ENCODE assay signal across 1 cellular context in the genomic region with DNA sequence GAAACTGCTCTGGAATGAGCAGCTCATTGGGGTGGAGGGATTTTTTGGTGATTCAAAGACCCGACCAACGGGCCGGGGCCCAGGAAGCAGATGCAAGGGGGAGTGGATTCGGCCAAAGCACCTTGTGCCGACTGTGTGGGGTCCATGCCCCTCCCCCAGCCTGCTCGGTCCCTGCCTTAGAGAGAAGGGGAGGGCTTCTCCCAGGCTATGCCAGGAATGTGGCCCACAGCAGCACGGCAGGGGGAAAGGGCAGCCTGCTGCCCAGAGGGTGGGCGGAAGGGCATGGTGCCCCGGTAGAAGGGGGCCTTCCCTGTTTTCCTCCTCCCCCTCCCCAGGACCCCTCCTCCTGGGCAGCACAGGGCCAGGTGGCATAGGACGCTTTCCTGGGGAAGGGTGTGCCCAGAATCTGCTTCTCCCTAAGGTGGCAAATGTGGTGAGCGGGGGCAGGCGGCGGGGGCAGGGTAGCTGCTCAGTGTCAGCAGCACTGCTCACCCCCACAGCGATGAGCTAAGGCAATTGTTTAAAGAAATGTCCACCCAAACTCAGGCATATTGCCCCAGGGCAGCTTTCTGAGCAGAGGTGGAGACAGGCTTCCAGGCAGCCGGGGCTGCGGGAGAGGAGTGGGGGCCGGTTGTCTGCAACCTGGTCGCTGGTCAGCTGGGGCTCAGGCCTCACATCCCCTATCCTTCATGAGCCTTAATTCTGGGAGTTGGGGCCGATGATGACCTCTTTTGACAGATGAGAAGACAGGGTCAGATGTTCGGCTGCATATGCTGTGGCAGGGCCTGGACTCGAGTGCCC.
A peak's percentile ranks its signal among the peaks of the same experiment; 100 is the strongest.
TF ChIP-seq lines count a peak whose summit lies in the region.

No MANE protein-coding gene starts in this region.

TF ChIP-seq in HepG2, 621 proteins besides CTCF, POLR2A, EP300 and RAD21 (continues in another document):
- TF ChIP-seq MAZ (IDR thresholded peaks at IDR 0.05; ENCODE audit: borderline replicate concordance, low read depth, low read length) (0 out of 2 replicates have a peak, but pooled peaks have one; percentile 11), MAZ (CRISPR knock-in tag; IDR thresholded peaks at IDR 0.05; ENCODE audit: low read depth) (no peak), LCORL (IDR thresholded peaks at IDR 0.05) (no peak), LCORL (CRISPR knock-in tag; IDR thresholded peaks at IDR 0.05) (peak; percentile 60; the same call in 1 of the 2 replicates), ZKSCAN5 (CRISPR knock-in tag; IDR thresholded peaks at IDR 0.05) (no peak), ZFY (CRISPR knock-in tag; IDR thresholded peaks at IDR 0.05) (no peak), ZNF780A (CRISPR knock-in tag; IDR thresholded peaks at IDR 0.05) (no peak), ZZZ3 (CRISPR knock-in tag; IDR thresholded peaks at IDR 0.05; ENCODE audit: borderline replicate concordance) (no peak), EED (CRISPR knock-in tag; IDR thresholded peaks at IDR 0.05) (no peak), NFYB (CRISPR knock-in tag; IDR thresholded peaks at IDR 0.05) (no peak), REXO4 (CRISPR knock-in tag; IDR thresholded peaks at IDR 0.05; ENCODE audit: borderline replicate concordance) (no peak), HNRNPL (IDR thresholded peaks at IDR 0.05; ENCODE audit: low read depth, low read length) (peak; percentile 94), U2AF1 (optimal IDR thresholded peaks at IDR 0.05; ENCODE audit: low read depth, low read length) (no peak), ZBTB20 (CRISPR knock-in tag; IDR thresholded peaks at IDR 0.05; ENCODE audit: borderline replicate concordance, low read depth) (peak; percentile 7; the same call in 1 of the 2 replicates), SP1 (IDR thresholded peaks at IDR 0.05) (no peak), SP1 (CRISPR knock-in tag; IDR thresholded peaks at IDR 0.05) (no peak), CAMTA2 (CRISPR knock-in tag; IDR thresholded peaks at IDR 0.05; ENCODE audit: borderline replicate concordance) (0 out of 2 replicates have a peak, but pooled peaks have one; percentile 42), SALL1 (CRISPR knock-in tag; IDR thresholded peaks at IDR 0.05) (peak; percentile 9; the same call in 1 of the 2 replicates), TBX2 (CRISPR knock-in tag; IDR thresholded peaks at IDR 0.05; ENCODE audit: borderline replicate concordance) (0 out of 2 replicates have a peak, but pooled peaks have one; percentile 23), SOX6 (IDR thresholded peaks at IDR 0.05) (no peak), SOX6 (CRISPR knock-in tag; IDR thresholded peaks at IDR 0.05) (no peak; the same call in 1 of the 2 replicates)
- TF ChIP-seq, protein P1, sequence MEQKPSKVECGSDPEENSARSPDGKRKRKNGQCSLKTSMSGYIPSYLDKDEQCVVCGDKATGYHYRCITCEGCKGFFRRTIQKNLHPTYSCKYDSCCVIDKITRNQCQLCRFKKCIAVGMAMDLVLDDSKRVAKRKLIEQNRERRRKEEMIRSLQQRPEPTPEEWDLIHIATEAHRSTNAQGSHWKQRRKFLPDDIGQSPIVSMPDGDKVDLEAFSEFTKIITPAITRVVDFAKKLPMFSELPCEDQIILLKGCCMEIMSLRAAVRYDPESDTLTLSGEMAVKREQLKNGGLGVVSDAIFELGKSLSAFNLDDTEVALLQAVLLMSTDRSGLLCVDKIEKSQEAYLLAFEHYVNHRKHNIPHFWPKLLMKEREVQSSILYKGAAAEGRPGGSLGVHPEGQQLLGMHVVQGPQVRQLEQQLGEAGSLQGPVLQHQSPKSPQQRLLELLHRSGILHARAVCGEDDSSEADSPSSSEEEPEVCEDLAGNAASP (CRISPR knock-in tag; IDR thresholded peaks at IDR 0.05; ENCODE audit: borderline replicate concordance): no peak
- TF ChIP-seq, protein P2, sequence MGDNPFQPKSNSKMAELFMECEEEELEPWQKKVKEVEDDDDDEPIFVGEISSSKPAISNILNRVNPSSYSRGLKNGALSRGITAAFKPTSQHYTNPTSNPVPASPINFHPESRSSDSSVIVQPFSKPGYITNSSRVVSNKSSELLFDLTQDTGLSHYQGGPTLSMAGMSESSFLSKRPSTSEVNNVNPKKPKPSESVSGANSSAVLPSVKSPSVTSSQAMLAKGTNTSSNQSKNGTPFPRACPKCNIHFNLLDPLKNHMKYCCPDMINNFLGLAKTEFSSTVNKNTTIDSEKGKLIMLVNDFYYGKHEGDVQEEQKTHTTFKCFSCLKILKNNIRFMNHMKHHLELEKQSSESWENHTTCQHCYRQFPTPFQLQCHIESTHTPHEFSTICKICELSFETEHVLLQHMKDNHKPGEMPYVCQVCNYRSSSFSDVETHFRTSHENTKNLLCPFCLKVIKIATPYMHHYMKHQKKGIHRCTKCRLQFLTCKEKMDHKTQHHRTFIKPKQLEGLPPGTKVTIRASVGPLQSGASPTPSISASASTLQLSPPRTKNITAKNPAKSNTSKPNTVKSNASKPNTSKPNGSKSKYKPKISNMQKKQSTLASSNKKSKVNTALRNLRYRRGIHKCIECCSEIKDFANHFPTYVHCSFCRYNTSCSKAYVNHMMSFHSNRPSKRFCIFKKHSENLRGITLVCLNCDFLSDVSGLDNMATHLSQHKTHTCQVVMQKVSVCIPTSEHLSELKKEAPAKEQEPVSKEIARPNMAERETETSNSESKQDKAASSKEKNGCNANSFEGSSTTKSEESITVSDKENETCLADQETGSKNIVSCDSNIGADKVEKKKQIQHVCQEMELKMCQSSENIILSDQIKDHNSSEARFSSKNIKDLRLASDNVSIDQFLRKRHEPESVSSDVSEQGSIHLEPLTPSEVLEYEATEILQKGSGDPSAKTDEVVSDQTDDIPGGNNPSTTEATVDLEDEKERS (CRISPR knock-in tag; IDR thresholded peaks at IDR 0.05): 0 out of 2 replicates have a peak, but pooled peaks have one; percentile 52
- TF ChIP-seq, protein P3, sequence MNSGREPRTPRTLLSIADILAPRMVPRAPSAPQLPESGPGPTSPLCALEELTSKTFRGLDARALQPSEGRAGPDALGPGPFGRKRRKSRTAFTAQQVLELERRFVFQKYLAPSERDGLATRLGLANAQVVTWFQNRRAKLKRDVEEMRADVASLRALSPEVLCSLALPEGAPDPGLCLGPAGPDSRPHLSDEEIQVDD (CRISPR knock-in tag; IDR thresholded peaks at IDR 0.05; ENCODE audit: borderline replicate concordance): 0 out of 2 replicates have a peak, but pooled peaks have one; percentile 32
- TF ChIP-seq, protein P4, sequence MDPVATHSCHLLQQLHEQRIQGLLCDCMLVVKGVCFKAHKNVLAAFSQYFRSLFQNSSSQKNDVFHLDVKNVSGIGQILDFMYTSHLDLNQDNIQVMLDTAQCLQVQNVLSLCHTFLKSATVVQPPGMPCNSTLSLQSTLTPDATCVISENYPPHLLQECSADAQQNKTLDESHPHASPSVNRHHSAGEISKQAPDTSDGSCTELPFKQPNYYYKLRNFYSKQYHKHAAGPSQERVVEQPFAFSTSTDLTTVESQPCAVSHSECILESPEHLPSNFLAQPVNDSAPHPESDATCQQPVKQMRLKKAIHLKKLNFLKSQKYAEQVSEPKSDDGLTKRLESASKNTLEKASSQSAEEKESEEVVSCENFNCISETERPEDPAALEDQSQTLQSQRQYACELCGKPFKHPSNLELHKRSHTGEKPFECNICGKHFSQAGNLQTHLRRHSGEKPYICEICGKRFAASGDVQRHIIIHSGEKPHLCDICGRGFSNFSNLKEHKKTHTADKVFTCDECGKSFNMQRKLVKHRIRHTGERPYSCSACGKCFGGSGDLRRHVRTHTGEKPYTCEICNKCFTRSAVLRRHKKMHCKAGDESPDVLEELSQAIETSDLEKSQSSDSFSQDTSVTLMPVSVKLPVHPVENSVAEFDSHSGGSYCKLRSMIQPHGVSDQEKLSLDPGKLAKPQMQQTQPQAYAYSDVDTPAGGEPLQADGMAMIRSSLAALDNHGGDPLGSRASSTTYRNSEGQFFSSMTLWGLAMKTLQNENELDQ (CRISPR knock-in tag; IDR thresholded peaks at IDR 0.05; ENCODE audit: borderline replicate concordance): no peak
- TF ChIP-seq, protein P5, sequence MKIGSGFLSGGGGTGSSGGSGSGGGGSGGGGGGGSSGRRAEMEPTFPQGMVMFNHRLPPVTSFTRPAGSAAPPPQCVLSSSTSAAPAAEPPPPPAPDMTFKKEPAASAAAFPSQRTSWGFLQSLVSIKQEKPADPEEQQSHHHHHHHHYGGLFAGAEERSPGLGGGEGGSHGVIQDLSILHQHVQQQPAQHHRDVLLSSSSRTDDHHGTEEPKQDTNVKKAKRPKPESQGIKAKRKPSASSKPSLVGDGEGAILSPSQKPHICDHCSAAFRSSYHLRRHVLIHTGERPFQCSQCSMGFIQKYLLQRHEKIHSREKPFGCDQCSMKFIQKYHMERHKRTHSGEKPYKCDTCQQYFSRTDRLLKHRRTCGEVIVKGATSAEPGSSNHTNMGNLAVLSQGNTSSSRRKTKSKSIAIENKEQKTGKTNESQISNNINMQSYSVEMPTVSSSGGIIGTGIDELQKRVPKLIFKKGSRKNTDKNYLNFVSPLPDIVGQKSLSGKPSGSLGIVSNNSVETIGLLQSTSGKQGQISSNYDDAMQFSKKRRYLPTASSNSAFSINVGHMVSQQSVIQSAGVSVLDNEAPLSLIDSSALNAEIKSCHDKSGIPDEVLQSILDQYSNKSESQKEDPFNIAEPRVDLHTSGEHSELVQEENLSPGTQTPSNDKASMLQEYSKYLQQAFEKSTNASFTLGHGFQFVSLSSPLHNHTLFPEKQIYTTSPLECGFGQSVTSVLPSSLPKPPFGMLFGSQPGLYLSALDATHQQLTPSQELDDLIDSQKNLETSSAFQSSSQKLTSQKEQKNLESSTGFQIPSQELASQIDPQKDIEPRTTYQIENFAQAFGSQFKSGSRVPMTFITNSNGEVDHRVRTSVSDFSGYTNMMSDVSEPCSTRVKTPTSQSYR (CRISPR knock-in tag; IDR thresholded peaks at IDR 0.05; ENCODE audit: borderline replicate concordance): peak; percentile 81
- TF ChIP-seq, protein P6, sequence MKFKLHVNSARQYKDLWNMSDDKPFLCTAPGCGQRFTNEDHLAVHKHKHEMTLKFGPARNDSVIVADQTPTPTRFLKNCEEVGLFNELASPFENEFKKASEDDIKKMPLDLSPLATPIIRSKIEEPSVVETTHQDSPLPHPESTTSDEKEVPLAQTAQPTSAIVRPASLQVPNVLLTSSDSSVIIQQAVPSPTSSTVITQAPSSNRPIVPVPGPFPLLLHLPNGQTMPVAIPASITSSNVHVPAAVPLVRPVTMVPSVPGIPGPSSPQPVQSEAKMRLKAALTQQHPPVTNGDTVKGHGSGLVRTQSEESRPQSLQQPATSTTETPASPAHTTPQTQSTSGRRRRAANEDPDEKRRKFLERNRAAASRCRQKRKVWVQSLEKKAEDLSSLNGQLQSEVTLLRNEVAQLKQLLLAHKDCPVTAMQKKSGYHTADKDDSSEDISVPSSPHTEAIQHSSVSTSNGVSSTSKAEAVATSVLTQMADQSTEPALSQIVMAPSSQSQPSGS (CRISPR knock-in tag; IDR thresholded peaks at IDR 0.05): no peak
- TF ChIP-seq, protein P7, sequence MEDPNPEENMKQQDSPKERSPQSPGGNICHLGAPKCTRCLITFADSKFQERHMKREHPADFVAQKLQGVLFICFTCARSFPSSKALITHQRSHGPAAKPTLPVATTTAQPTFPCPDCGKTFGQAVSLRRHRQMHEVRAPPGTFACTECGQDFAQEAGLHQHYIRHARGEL (CRISPR knock-in tag; IDR thresholded peaks at IDR 0.05): no peak
- TF ChIP-seq, protein P8, sequence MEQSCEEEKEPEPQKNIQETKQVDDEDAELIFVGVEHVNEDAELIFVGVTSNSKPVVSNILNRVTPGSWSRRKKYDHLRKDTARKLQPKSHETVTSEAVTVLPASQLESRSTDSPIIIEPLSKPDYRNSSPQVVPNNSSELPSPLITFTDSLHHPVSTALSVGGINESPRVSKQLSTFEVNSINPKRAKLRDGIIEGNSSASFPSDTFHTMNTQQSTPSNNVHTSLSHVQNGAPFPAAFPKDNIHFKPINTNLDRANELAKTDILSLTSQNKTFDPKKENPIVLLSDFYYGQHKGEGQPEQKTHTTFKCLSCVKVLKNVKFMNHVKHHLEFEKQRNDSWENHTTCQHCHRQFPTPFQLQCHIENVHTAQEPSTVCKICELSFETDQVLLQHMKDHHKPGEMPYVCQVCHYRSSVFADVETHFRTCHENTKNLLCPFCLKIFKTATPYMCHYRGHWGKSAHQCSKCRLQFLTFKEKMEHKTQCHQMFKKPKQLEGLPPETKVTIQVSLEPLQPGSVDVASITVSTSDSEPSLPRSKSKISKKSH (CRISPR knock-in tag; IDR thresholded peaks at IDR 0.05; ENCODE audit: borderline replicate concordance): peak; percentile 38; the same call in 1 of the 2 replicates
- TF ChIP-seq, protein P9, sequence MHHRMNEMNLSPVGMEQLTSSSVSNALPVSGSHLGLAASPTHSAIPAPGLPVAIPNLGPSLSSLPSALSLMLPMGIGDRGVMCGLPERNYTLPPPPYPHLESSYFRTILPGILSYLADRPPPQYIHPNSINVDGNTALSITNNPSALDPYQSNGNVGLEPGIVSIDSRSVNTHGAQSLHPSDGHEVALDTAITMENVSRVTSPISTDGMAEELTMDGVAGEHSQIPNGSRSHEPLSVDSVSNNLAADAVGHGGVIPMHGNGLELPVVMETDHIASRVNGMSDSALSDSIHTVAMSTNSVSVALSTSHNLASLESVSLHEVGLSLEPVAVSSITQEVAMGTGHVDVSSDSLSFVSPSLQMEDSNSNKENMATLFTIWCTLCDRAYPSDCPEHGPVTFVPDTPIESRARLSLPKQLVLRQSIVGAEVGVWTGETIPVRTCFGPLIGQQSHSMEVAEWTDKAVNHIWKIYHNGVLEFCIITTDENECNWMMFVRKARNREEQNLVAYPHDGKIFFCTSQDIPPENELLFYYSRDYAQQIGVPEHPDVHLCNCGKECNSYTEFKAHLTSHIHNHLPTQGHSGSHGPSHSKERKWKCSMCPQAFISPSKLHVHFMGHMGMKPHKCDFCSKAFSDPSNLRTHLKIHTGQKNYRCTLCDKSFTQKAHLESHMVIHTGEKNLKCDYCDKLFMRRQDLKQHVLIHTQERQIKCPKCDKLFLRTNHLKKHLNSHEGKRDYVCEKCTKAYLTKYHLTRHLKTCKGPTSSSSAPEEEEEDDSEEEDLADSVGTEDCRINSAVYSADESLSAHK (CRISPR knock-in tag; IDR thresholded peaks at IDR 0.05; ENCODE audit: borderline replicate concordance): no peak
- TF ChIP-seq, protein P10, sequence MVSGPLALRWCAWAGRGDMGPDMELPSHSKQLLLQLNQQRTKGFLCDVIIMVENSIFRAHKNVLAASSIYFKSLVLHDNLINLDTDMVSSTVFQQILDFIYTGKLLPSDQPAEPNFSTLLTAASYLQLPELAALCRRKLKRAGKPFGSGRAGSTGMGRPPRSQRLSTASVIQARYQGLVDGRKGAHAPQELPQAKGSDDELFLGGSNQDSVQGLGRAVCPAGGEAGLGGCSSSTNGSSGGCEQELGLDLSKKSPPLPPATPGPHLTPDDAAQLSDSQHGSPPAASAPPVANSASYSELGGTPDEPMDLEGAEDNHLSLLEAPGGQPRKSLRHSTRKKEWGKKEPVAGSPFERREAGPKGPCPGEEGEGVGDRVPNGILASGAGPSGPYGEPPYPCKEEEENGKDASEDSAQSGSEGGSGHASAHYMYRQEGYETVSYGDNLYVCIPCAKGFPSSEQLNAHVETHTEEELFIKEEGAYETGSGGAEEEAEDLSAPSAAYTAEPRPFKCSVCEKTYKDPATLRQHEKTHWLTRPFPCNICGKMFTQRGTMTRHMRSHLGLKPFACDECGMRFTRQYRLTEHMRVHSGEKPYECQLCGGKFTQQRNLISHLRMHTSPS (CRISPR knock-in tag; IDR thresholded peaks at IDR 0.05; ENCODE audit: low read depth): peak; percentile 93; the same call in 1 of the 2 replicates
- TF ChIP-seq, protein P11, sequence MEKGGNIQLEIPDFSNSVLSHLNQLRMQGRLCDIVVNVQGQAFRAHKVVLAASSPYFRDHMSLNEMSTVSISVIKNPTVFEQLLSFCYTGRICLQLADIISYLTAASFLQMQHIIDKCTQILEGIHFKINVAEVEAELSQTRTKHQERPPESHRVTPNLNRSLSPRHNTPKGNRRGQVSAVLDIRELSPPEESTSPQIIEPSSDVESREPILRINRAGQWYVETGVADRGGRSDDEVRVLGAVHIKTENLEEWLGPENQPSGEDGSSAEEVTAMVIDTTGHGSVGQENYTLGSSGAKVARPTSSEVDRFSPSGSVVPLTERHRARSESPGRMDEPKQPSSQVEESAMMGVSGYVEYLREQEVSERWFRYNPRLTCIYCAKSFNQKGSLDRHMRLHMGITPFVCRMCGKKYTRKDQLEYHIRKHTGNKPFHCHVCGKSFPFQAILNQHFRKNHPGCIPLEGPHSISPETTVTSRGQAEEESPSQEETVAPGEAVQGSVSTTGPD (CRISPR knock-in tag; IDR thresholded peaks at IDR 0.05): no peak
